1 cellular context compared by ENCODE assay signal in genomic region chr10:42553064-42553407, GRCh38.
TF ChIP-seq lines count a peak whose summit lies in the region.

No MANE protein-coding gene starts in this region.

TF ChIP-seq in HepG2, 621 proteins besides CTCF, POLR2A, EP300 and RAD21 (continued from another document and continues in another):
- TF ChIP-seq ZNF275 (CRISPR knock-in tag; IDR thresholded peaks at IDR 0.05; ENCODE audit: borderline replicate concordance) (no peak), ZNF644 (CRISPR knock-in tag; IDR thresholded peaks at IDR 0.05; ENCODE audit: low read depth) (0 out of 2 replicates have a peak, but pooled peaks have one; percentile 5), THAP11 (CRISPR knock-in tag; IDR thresholded peaks at IDR 0.05) (peak; percentile 87), IKZF4 (CRISPR knock-in tag; IDR thresholded peaks at IDR 0.05; ENCODE audit: borderline replicate concordance, low read depth, not compliant biosample characterization) (no peak), POLR2G (IDR thresholded peaks at IDR 0.05; ENCODE audit: low read depth, low read length) (0 out of 2 replicates have a peak, but pooled peaks have one; percentile 2), NFE2L1 (CRISPR knock-in tag; IDR thresholded peaks at IDR 0.05; ENCODE audit: borderline replicate concordance) (no peak), NFRKB (IDR thresholded peaks at IDR 0.05) (no peak), ZBTB26 (CRISPR knock-in tag; IDR thresholded peaks at IDR 0.05; ENCODE audit: borderline replicate concordance) (no peak), YY1 (IDR thresholded peaks at IDR 0.05; ENCODE audit: insufficient read depth, insufficient replicate concordance, low read depth, low read length) (peak; percentile 6), CREM (IDR thresholded peaks at IDR 0.05) (peak; percentile 18; the same call in 1 of the 2 replicates), CREM (CRISPR knock-in tag; IDR thresholded peaks at IDR 0.05) (no peak), ZNF800 (CRISPR knock-in tag; IDR thresholded peaks at IDR 0.05) (0 out of 2 replicates have a peak, but pooled peaks have one; percentile 49), MIER3 (CRISPR knock-in tag; IDR thresholded peaks at IDR 0.05; ENCODE audit: borderline replicate concordance) (no peak), ZNF121 (CRISPR knock-in tag; IDR thresholded peaks at IDR 0.05) (no peak), ZFP91 (CRISPR knock-in tag; IDR thresholded peaks at IDR 0.05; ENCODE audit: borderline replicate concordance) (no peak), ZBED4 (CRISPR knock-in tag; IDR thresholded peaks at IDR 0.05; ENCODE audit: borderline replicate concordance) (peak; percentile 76; the same call in 1 of the 2 replicates), SAP130 (CRISPR knock-in tag; IDR thresholded peaks at IDR 0.05; ENCODE audit: low read depth) (0 out of 2 replicates have a peak, but pooled peaks have one; percentile 3), ZNF850 (CRISPR knock-in tag; conservative IDR thresholded peaks at IDR 0.05) (no peak), MEF2D (CRISPR knock-in tag; IDR thresholded peaks at IDR 0.05) (no peak), NFE2 (CRISPR knock-in tag; IDR thresholded peaks at IDR 0.05) (no peak), CC2D1A (CRISPR knock-in tag; IDR thresholded peaks at IDR 0.05) (no peak), ARID2 (CRISPR knock-in tag; IDR thresholded peaks at IDR 0.05; ENCODE audit: borderline replicate concordance) (no peak), KDM2A (CRISPR knock-in tag; IDR thresholded peaks at IDR 0.05; ENCODE audit: borderline replicate concordance, low read depth) (peak; percentile 11; the same call in 1 of the 2 replicates), ZFP36L1 (CRISPR knock-in tag; IDR thresholded peaks at IDR 0.05) (0 out of 2 replicates have a peak, but pooled peaks have one; percentile 50), ZKSCAN1 (IDR thresholded peaks at IDR 0.05; ENCODE audit: low read length) (no peak), HNRNPLL (IDR thresholded peaks at IDR 0.05; ENCODE audit: low read depth, low read length, poor library complexity, severe bottlenecking) (peak; percentile 89), ARNT2 (CRISPR knock-in tag; IDR thresholded peaks at IDR 0.05; ENCODE audit: low read depth) (no peak), TOPORS (CRISPR knock-in tag; IDR thresholded peaks at IDR 0.05) (no peak), FOXA3 (CRISPR knock-in tag; IDR thresholded peaks at IDR 0.05) (0 out of 2 replicates have a peak, but pooled peaks have one; percentile 3), NFKBIZ (CRISPR knock-in tag; IDR thresholded peaks at IDR 0.05) (0 out of 2 replicates have a peak, but pooled peaks have one; percentile 12), NFIB (CRISPR knock-in tag; IDR thresholded peaks at IDR 0.05; ENCODE audit: borderline replicate concordance) (no peak), ZNF484 (CRISPR knock-in tag; IDR thresholded peaks at IDR 0.05; ENCODE audit: borderline replicate concordance, low read depth) (no peak), RXRB (CRISPR knock-in tag; IDR thresholded peaks at IDR 0.05; ENCODE audit: borderline replicate concordance) (no peak), HOXA9 (CRISPR knock-in tag; IDR thresholded peaks at IDR 0.05; ENCODE audit: borderline replicate concordance) (no peak), KLF11 (CRISPR knock-in tag; IDR thresholded peaks at IDR 0.05) (no peak), GABPB1 (CRISPR knock-in tag; IDR thresholded peaks at IDR 0.05) (0 out of 2 replicates have a peak, but pooled peaks have one; percentile 1), FIP1L1 (IDR thresholded peaks at IDR 0.05; ENCODE audit: borderline replicate concordance, insufficient read depth, low read depth, low read length) (no peak), SP4 (CRISPR knock-in tag; IDR thresholded peaks at IDR 0.05) (peak; percentile 54; the same call in 1 of the 2 replicates), TGIF2 (CRISPR knock-in tag; IDR thresholded peaks at IDR 0.05) (0 out of 2 replicates have a peak, but pooled peaks have one; percentile 51), CBX5 (CRISPR knock-in tag; IDR thresholded peaks at IDR 0.05; ENCODE audit: borderline replicate concordance) (peak; percentile 9; the same call in 1 of the 2 replicates), PITX1 (CRISPR knock-in tag; IDR thresholded peaks at IDR 0.05) (no peak), ZGPAT (CRISPR knock-in tag; IDR thresholded peaks at IDR 0.05) (0 out of 2 replicates have a peak, but pooled peaks have one; percentile 17), ZNF18 (CRISPR knock-in tag; IDR thresholded peaks at IDR 0.05; ENCODE audit: insufficient replicate concordance) (no peak), PHF21A (CRISPR knock-in tag; IDR thresholded peaks at IDR 0.05) (peak; percentile 47; the same call in 1 of the 2 replicates), USF2 (IDR thresholded peaks at IDR 0.05; ENCODE audit: low read depth, low read length) (no peak), USF2 (CRISPR knock-in tag; IDR thresholded peaks at IDR 0.05; ENCODE audit: borderline replicate concordance) (no peak), RNF2 (conservative IDR thresholded peaks at IDR 0.05; ENCODE audit: low read depth) (no peak), ZNF709 (CRISPR knock-in tag; IDR thresholded peaks at IDR 0.05) (no peak), HOXA5 (CRISPR knock-in tag; IDR thresholded peaks at IDR 0.05) (no peak), TFDP2 (CRISPR knock-in tag; IDR thresholded peaks at IDR 0.05) (no peak), MXD1 (CRISPR knock-in tag; IDR thresholded peaks at IDR 0.05) (no peak)
